8 cellular contexts compared by ENCODE assay signal in the genomic region with DNA sequence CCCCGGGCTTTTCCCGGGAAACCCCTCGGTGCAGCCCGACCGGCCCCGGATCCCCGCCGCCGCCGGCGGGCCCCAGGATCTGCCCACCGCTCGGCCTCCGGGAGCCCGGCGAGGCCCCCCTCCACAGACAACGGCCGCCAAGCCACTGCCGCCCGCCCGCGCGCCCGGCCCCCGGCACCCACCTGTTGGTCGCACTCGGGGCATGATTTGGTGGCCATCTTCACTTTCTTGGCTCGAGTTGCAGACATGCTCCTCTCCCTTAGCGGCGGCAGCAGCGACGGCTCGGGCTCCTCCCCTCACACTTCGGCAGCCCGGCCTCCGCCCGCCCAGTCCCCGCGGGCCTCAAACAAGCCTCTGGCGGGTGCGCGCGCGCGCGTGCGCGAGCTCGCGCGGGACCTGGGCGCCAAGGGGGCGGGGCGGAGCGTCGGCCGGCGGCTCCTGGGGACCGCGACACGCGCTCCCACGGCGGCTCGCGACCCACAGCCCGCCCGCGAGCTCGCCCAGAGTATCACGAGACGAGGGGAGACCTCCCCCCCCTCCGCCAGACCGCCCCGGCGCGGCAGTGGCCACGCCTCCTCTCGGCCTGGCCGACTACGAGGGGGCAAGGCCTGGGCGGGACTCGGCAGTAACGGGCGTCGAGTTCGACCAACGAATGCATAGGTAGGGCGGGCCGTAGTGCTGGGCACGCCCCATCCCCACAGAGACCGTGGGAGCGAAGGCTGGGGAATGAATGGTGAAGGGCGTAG. TPM values are rescaled to one million over a fixed set of nuclear protein-coding genes. Genes with fewer than 3 reads are reported as not detected.
DNase-seq lines count a peak whose midpoint lies in the region; ATAC-seq, FAIRE-seq and TF ChIP-seq lines count a peak whose summit lies in the region.

A gene with protein sequence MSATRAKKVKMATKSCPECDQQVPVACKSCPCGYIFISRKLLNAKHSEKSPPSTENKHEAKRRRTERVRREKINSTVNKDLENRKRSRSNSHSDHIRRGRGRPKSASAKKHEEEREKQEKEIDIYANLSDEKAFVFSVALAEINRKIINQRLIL (minus strand): TSS at position 279 of the 746 bp plus-strand sequence. CDS start 31 bp downstream, at position 248.

- H3K4me1 Mint-ChIP-seq in T-cell (peaks cover 34 to 37% (median 35%) of the 10 kb centered on the region in 3 donors), progenitor cell of endocrine pancreas (ENCODE audit: low read depth) (peaks cover 20% of the 10 kb centered on the region)

- CTCF ChIA-PET in T-cell (lab: Charles Lee) = interaction anchor here in 1 of 2 donors (0.5 to 1.1 kb wide), 2 partner anchors 41 to 78 kb away, joined by 3 to 4 read pairs; no protein-coding TSS in a partner anchor

- intact Hi-C loops in left cardiac atrium (cut with DNase I) = no loop called here

- ATAC-seq in HG02840 (IDR thresholded peaks at IDR 0.05; ENCODE audit: low FRiP score, unreplicated experiment) = peak; percentile 92
- ATAC-seq in T-cell (replicated peaks in 1 of 4) = peak; percentile 92 to 94 (median 94)
- peak; percentile 97 to 98 for ATAC-seq in left cardiac atrium

- 0 out of 2 replicates have a peak, but pooled peaks have one; percentile 45 for TF ChIP-seq POLR2A in GM12891 (IDR thresholded peaks at IDR 0.05; ENCODE audit: low read depth, low read length)

- no peaks in the 10 kb centered on the region for H3K36me3 Mint-ChIP-seq in T-cell
- no peaks in the 10 kb centered on the region for H3K36me3 Mint-ChIP-seq in progenitor cell of endocrine pancreas (ENCODE audit: insufficient read depth)

- H3K27me3 Mint-ChIP-seq in T-cell = no peaks in the 10 kb centered on the region
- no peaks in the 10 kb centered on the region for H3K27me3 Mint-ChIP-seq in progenitor cell of endocrine pancreas

- H3K4me1 ChIP-seq in urinary bladder (ENCODE audit: insufficient read depth) = no peaks in the 10 kb centered on the region

- H3K27ac ChIP-seq in adipose tissue (ENCODE audit: low read depth, low read length) (peak within 1 kb of the TSS; percentile 64), urinary bladder (ENCODE audit: low read depth) (peak within 1 kb of the TSS; percentile 89)

- H3K9me3 Mint-ChIP-seq in T-cell = no peaks in the 10 kb centered on the region
- H3K9me3 Mint-ChIP-seq in progenitor cell of endocrine pancreas (ENCODE audit: low read depth) = no peaks in the 10 kb centered on the region

- peak within 1 kb of the TSS; percentile 95 for H3K4me3 ChIP-seq in urinary bladder (ENCODE audit: low read depth, low read length)

- DNase-seq in GM12891 (ENCODE audit: insufficient read length, low spot score) (peak; percentile 82), NCI-H1436 treated with DMSO at 0.1 percent for 48 hours (lab: John Stamatoyannopoulos, UW) (peak; percentile 61), T-cell (peak; percentile 80 to 94 (median 90)), left cardiac atrium (peak; percentile 94), progenitor cell of endocrine pancreas (ENCODE audit: low spot score, unreplicated experiment) (peak; percentile 85)

- FAIRE-seq in GM12891 (lab: Jason Lieb, UNC) = peak; percentile 100

- H3K36me3 ChIP-seq in urinary bladder (ENCODE audit: insufficient read depth) = no peaks in the 10 kb centered on the region

- TF ChIP-seq CTCF in progenitor cell of endocrine pancreas (IDR thresholded peaks at IDR 0.05; ENCODE audit: unreplicated experiment) = no peak

- peak within 1 kb of the TSS; percentile 91 to 96 (median 96) for H3K4me3 Mint-ChIP-seq in T-cell
- H3K4me3 Mint-ChIP-seq in progenitor cell of endocrine pancreas (ENCODE audit: low read depth) = peak within 1 kb of the TSS; percentile 98

- 0% methylated on average over 57 to 94 of the region's 94 CpGs for whole genome bisulfite sequencing in adipose tissue, 3 donors
- under 1% methylated on average over 94 of the region's 94 CpGs for WGBS in urinary bladder

- POLR2A ChIA-PET in T-cell (lab: Charles Lee) = interaction anchor here in 1 of 2 donors (0.8 to 1.0 kb wide), 2 partner anchors 145 to 317 kb away, joined by 3 to 4 read pairs; no protein-coding TSS in a partner anchor

- peak within 1 kb of the TSS; percentile 88 to 91 for H3K27ac Mint-ChIP-seq in T-cell
- peak within 1 kb of the TSS; percentile 98 for H3K27ac Mint-ChIP-seq in progenitor cell of endocrine pancreas

TF ChIP-seq in GM12891, 5 proteins besides CTCF, POLR2A, EP300 and RAD21:
- TF ChIP-seq SPI1 (IDR thresholded peaks at IDR 0.05; ENCODE audit: low read depth, low read length) = no peak
- TF ChIP-seq TAF1 (IDR thresholded peaks at IDR 0.05; ENCODE audit: low read depth, low read length) = peak; percentile 62; the same call in 1 of the 2 replicates
- peak; percentile 59 for TF ChIP-seq POLR2AphosphoS5 (IDR thresholded peaks at IDR 0.05; ENCODE audit: low read depth, low read length)
- TF ChIP-seq PAX5 (IDR thresholded peaks at IDR 0.05; ENCODE audit: insufficient read depth, low read length, severe bottlenecking) = no peak
- 0 out of 2 replicates have a peak, but pooled peaks have one; percentile 50 for TF ChIP-seq POU2F2 (IDR thresholded peaks at IDR 0.05; ENCODE audit: low read depth, low read length)
TF ChIP-seq in GM12891: peak in this region for 3.

RNA-seq across cellular contexts. Expression of the gene that starts here (rescaled TPM):
- 15.4 TPM for polyA plus RNA-seq in GM12891 (2012; ENCODE audit: low read depth, missing spikeins)
- 10 to 100 TPM in 2 of 5 donors, 1 to 10 TPM in 3; 5.2 to 15.6 (median 7.2) TPM for total RNA-seq in T-cell
- 1 to 10 TPM; 1.8 to 5.3 (median 2.9) TPM for polyA plus RNA-seq in adipose tissue
- total RNA-seq in left cardiac atrium = 10 to 100 TPM in 1 of 2 donors, 1 to 10 TPM in 1; 8.6 to 10.2 TPM
- total RNA-seq in progenitor cell of endocrine pancreas = 17.2 and 17.8 TPM in 2 replicates
- total RNA-seq in urinary bladder = 11.7 TPM
- 6.4 TPM for polyA plus RNA-seq in urinary bladder

Comparison
In these comparisons a context has a peak if more than half of its experiments do, and no peak if none do; other contexts are left out.
1. Peak in every context shown above with its lines: DNase-seq, ATAC-seq, H3K4me3 ChIP-seq and H3K27ac ChIP-seq.